In genomic region chr17:17944743-17945142, GRCh38 we compare ENCODE assay signal across 26 cellular contexts. TPM values are rescaled to one million over a fixed set of nuclear protein-coding genes. Genes with fewer than 3 reads are reported as not detected.
A peak's percentile ranks its signal among the peaks of the same experiment; 100 is the strongest.
DNase-seq lines count a peak whose midpoint lies in the region; ATAC-seq and TF ChIP-seq lines count a peak whose summit lies in the region.
"Had no signal": no experiment of that assay in that cellular context is flagged by ENCODE, and none has a peak within 500 bp of the region (broad histone marks: within the 10 kb centered on the region; RNA-seq: fewer than 3 reads in every experiment).

No MANE protein-coding gene starts in this region.

- DNase-seq in GM23338 (ENCODE audit: low spot score) (no peak), NCI-H82 treated with DMSO at 0.1 percent for 48 hours (lab: John Stamatoyannopoulos, UW; ENCODE audit: unreplicated experiment) (peak; percentile 37), neural progenitor cell (ENCODE audit: low spot score) (peak; percentile 37), HPDE6-E6E7 (ENCODE audit: extremely low spot score) (no peak), mucosa of descending colon (no peak), NCI-H2081 (lab: John Stamatoyannopoulos, UW) (no peak)
- DNase-seq: activated CD8-positive, alpha-beta T cell treated with anti-CD3 and anti-CD28 coated beads for 36 hours; activated effector memory CD4-positive, alpha-beta T cell treated with anti-CD3 and anti-CD28 coated beads, Interleukin-2, amount 50 U/mL, for 16 hours; activated naive CD8-positive, alpha-beta T cell treated with anti-CD3 and anti-CD28 coated beads, Interleukin-2, amount 10 ng/mL, durations not matched to agents 7 days and 5 days; DMS153; H7; Kasumi-1; left ventricle myocardium superior; midbrain; NCI-H345; NCI-H774; posterior cingulate gyrus; RPMI8226; stimulated activated CD4-positive, alpha-beta T cell treated with anti-CD3 and anti-CD28 coated beads, Interleukin-4, amount 100 ng/mL, for 4 hours; T-helper 17 cell had no signal

- WGBS in gastroesophageal sphincter (ENCODE audit: low coverage in 1 of 2), 2 donors, result 48 to 58% methylated on average over 9 to 11 of the region's 11 CpGs

- H3K27me3 ChIP-seq in GM23338 (ENCODE audit: insufficient read depth) (no peaks in the 10 kb centered on the region), gastroesophageal sphincter (no peaks in the 10 kb centered on the region), neural progenitor cell (no peaks in the 10 kb centered on the region)
- H3K27me3 ChIP-seq: dorsolateral prefrontal cortex, suprapubic skin had no signal

- H2AFZ ChIP-seq in GM23338 (0 out of 2 replicates have a peak overlapping the region, but pooled peaks have one; percentile 40), neural progenitor cell (replicated peaks) (no peak overlapping the region)

- H3K9me3 Mint-ChIP-seq in GM23338, result no peaks in the 10 kb centered on the region
- H3K9me3 Mint-ChIP-seq in neural progenitor cell, result no peaks in the 10 kb centered on the region
- H3K9me3 Mint-ChIP-seq: activated CD8-positive, alpha-beta T cell treated with anti-CD3 and anti-CD28 coated beads for 36 hours; activated naive CD8-positive, alpha-beta T cell treated with anti-CD3 and anti-CD28 coated beads, Interleukin-2, amount 10 ng/mL, durations not matched to agents 7 days and 5 days; stimulated activated memory B cell treated with anti-CD40 and anti-IgM and Interleukin-4, amounts not matched to agents 10 μg/mL and 1 μg/mL and 100 μg/mL, for 72 hours had no signal

- TF ChIP-seq POLR2A in gastroesophageal sphincter (IDR thresholded peaks at IDR 0.05), result no peak

- peaks cover 2% of the 10 kb centered on the region for H3K27me3 Mint-ChIP-seq in GM23338 (ENCODE audit: insufficient read depth, low read depth, poor library complexity)
- peaks cover 7% of the 10 kb centered on the region for H3K27me3 Mint-ChIP-seq in neural progenitor cell (ENCODE audit: insufficient read depth, low read depth)
- H3K27me3 Mint-ChIP-seq: activated CD8-positive, alpha-beta T cell treated with anti-CD3 and anti-CD28 coated beads for 36 hours; stimulated activated memory B cell treated with anti-CD40 and anti-IgM and Interleukin-4, amounts not matched to agents 10 μg/mL and 1 μg/mL and 100 μg/mL, for 72 hours; T-helper 17 cell had no signal

- H3K4me2 ChIP-seq in GM23338 (no peak overlapping the region), neural progenitor cell (no peak overlapping the region)

- H4K20me1 ChIP-seq in GM23338 (replicated peaks; ENCODE audit: insufficient read depth) (no peaks in the 10 kb centered on the region), neural progenitor cell (ENCODE audit: low read depth) (no peaks in the 10 kb centered on the region)

- H3K4me3 Mint-ChIP-seq in GM23338, result no peak overlapping the region
- no peak overlapping the region for H3K4me3 Mint-ChIP-seq in neural progenitor cell
- H3K4me3 Mint-ChIP-seq: activated CD8-positive, alpha-beta T cell treated with anti-CD3 and anti-CD28 coated beads for 36 hours; activated naive CD8-positive, alpha-beta T cell treated with anti-CD3 and anti-CD28 coated beads, Interleukin-2, amount 10 ng/mL, durations not matched to agents 7 days and 5 days; stimulated activated memory B cell treated with anti-CD40 and anti-IgM and Interleukin-4, amounts not matched to agents 10 μg/mL and 1 μg/mL and 100 μg/mL, for 72 hours; T-helper 17 cell had no signal

- no peak for ATAC-seq in GM23338
- ATAC-seq in gastroesophageal sphincter, result no peak
- ATAC-seq in mucosa of descending colon, result no peak
- no peak for ATAC-seq in GM19463 (IDR thresholded peaks at IDR 0.05; ENCODE audit: unreplicated experiment)
- ATAC-seq: activated CD8-positive, alpha-beta T cell treated with anti-CD3 and anti-CD28 coated beads for 36 hours; stimulated activated memory B cell treated with anti-CD40 and anti-IgM and Interleukin-4, amounts not matched to agents 10 μg/mL and 1 μg/mL and 100 μg/mL, for 72 hours; T-helper 17 cell had no signal

- H3K36me3 ChIP-seq in GM23338 (ENCODE audit: insufficient read depth) (no peaks in the 10 kb centered on the region), gastroesophageal sphincter (no peaks in the 10 kb centered on the region), neural progenitor cell (no peaks in the 10 kb centered on the region), mucosa of descending colon (ENCODE audit: low read depth) (no peaks in the 10 kb centered on the region)
- H3K36me3 ChIP-seq: suprapubic skin had no signal

- no peak for TF ChIP-seq EP300 in gastroesophageal sphincter (IDR thresholded peaks at IDR 0.05)

- intact Hi-C loops in mucosa of descending colon (cut with DNase I, micrococcal nuclease), result no loop called here

- no peak overlapping the region for H3K4me3 ChIP-seq in GM23338
- H3K4me3 ChIP-seq in gastroesophageal sphincter, result no peak overlapping the region
- H3K4me3 ChIP-seq in neural progenitor cell, result no peak overlapping the region
- no peak overlapping the region for H3K4me3 ChIP-seq in mucosa of descending colon
- H3K4me3 ChIP-seq: dorsolateral prefrontal cortex, SK-N-MC, suprapubic skin had no signal

- H3K9me3 ChIP-seq in gastroesophageal sphincter, result no peaks in the 10 kb centered on the region
- H3K9me3 ChIP-seq in neural progenitor cell (ENCODE audit: low read depth), result no peaks in the 10 kb centered on the region
- H3K9me3 ChIP-seq in mucosa of descending colon, result no peaks in the 10 kb centered on the region
- H3K9me3 ChIP-seq: suprapubic skin had no signal

- no peaks in the 10 kb centered on the region for H3K9me2 ChIP-seq in GM23338 (ENCODE audit: insufficient read depth)

- H3K9ac ChIP-seq in neural progenitor cell, result no peak overlapping the region

- H3K27ac Mint-ChIP-seq in GM23338 (no peak overlapping the region), neural progenitor cell (no peak overlapping the region)
- H3K27ac Mint-ChIP-seq: activated CD8-positive, alpha-beta T cell treated with anti-CD3 and anti-CD28 coated beads for 36 hours; activated naive CD8-positive, alpha-beta T cell treated with anti-CD3 and anti-CD28 coated beads, Interleukin-2, amount 10 ng/mL, durations not matched to agents 7 days and 5 days; stimulated activated memory B cell treated with anti-CD40 and anti-IgM and Interleukin-4, amounts not matched to agents 10 μg/mL and 1 μg/mL and 100 μg/mL, for 72 hours had no signal

- H3K36me3 Mint-ChIP-seq in GM23338 (ENCODE audit: low read depth) (no peaks in the 10 kb centered on the region), neural progenitor cell (no peaks in the 10 kb centered on the region)
- H3K36me3 Mint-ChIP-seq: stimulated activated memory B cell treated with anti-CD40 and anti-IgM and Interleukin-4, amounts not matched to agents 10 μg/mL and 1 μg/mL and 100 μg/mL, for 72 hours had no signal

- H3K79me2 ChIP-seq in GM23338 (replicated peaks; ENCODE audit: insufficient read depth) (no peaks in the 10 kb centered on the region), neural progenitor cell (ENCODE audit: low read depth) (no peaks in the 10 kb centered on the region)

- TF ChIP-seq CTCF in GM23338 (conservative IDR thresholded peaks at IDR 0.05; ENCODE audit: low read depth in 2 of 2) (no peak), gastroesophageal sphincter (IDR thresholded peaks at IDR 0.05) (no peak), neural progenitor cell (IDR thresholded peaks at IDR 0.05) (no peak), mucosa of descending colon (IDR thresholded peaks at IDR 0.05) (no peak)

- peaks cover 23% of the 10 kb centered on the region for H3K4me1 Mint-ChIP-seq in GM23338
- H3K4me1 Mint-ChIP-seq in neural progenitor cell, result peaks cover 52% of the 10 kb centered on the region

- H3K27ac ChIP-seq in GM23338 (ENCODE audit: low read depth), result no peak overlapping the region
- H3K27ac ChIP-seq in gastroesophageal sphincter, result peak overlapping the region in 3 of 4 donors; percentile 9 to 56 (median 52)
- no peak overlapping the region for H3K27ac ChIP-seq in neural progenitor cell
- H3K27ac ChIP-seq: SK-N-MC, suprapubic skin had no signal

- peaks cover 36% of the 10 kb centered on the region for H3K4me1 ChIP-seq in GM23338 (ENCODE audit: insufficient read depth)
- peaks cover 0 to 80% (median 23%) of the 10 kb centered on the region in 3 donors for H3K4me1 ChIP-seq in gastroesophageal sphincter
- H3K4me1 ChIP-seq in neural progenitor cell, result peaks cover 15% of the 10 kb centered on the region
- peaks cover 21% of the 10 kb centered on the region for H3K4me1 ChIP-seq in mucosa of descending colon (ENCODE audit: low read depth)

- H3F3A ChIP-seq in GM23338 (replicated peaks; ENCODE audit: low read depth) (no peaks in the 10 kb centered on the region), neural progenitor cell (ENCODE audit: low read depth) (peaks cover 5% of the 10 kb centered on the region)

TF ChIP-seq in GM23338, 12 proteins besides CTCF, POLR2A, EP300 and RAD21 (continues in another document):
- TF ChIP-seq CREB1 (CRISPR knock-in tag; IDR thresholded peaks at IDR 0.05; ENCODE audit: low read depth), result no peak
- no peak for TF ChIP-seq ZNF114 (CRISPR knock-in tag; IDR thresholded peaks at IDR 0.05)
- TF ChIP-seq POLR2AphosphoS5 (IDR thresholded peaks at IDR 0.05; ENCODE audit: low read depth), result no peak

RNA-seq across cellular contexts. Expression of gene TOM1L2, which starts 27.5 kb away (rescaled TPM):
- 3.0 and 3.3 TPM in 2 replicates for total RNA-seq in GM23338 (2014; rRNA removed; shearing (Covaris generic))
- polyA plus RNA-seq in GM23338 (2016; fragmentation: Nextera tagmentation; extraction: Ambion mirVana), result 1.7 and 3.3 TPM in 2 replicates
- total RNA-seq in gastroesophageal sphincter, result 10 to 100 TPM; 49.6 to 88.9 (median 74.8) TPM
- total RNA-seq in neural progenitor cell (ENCODE audit: low replicate concordance), result 4.3 and 6.5 TPM in 2 replicates
- 100 to 1,000 TPM in 1 of 3 donors, 10 to 100 TPM in 2; 67.8 to 101 (median 87.7) TPM for total RNA-seq in mucosa of descending colon

RNA-seq across cellular contexts. Expression of gene DRC3, which starts 27.9 kb away (rescaled TPM):
- not detected in 2 replicates for total RNA-seq in GM23338 (2014; rRNA removed; shearing (Covaris generic))
- 0.42 and 1.1 TPM in 2 replicates for polyA plus RNA-seq in GM23338 (2016; fragmentation: Nextera tagmentation; extraction: Ambion mirVana)
- 1 to 10 TPM; 1.1 to 3.5 (median 1.7) TPM for total RNA-seq in gastroesophageal sphincter
- total RNA-seq in neural progenitor cell (ENCODE audit: low replicate concordance), result 0.07 and 0.81 TPM in 2 replicates
- 1 to 10 TPM; 1.0 to 3.3 (median 1.4) TPM for total RNA-seq in mucosa of descending colon
- total RNA-seq: T-helper 17 cell had no signal

Comparison
In these comparisons a context has a peak if more than half of its experiments do, and no peak if none do; other contexts are left out.
1. DNase-seq: peak in NCI-H82 treated with DMSO at 0.1 percent for 48 hours (single experiment) and neural progenitor cell (single experiment); none in GM23338 (single experiment), HPDE6-E6E7 (single experiment), mucosa of descending colon (0 of 3) and NCI-H2081 (0 of 2).
2. H3K27ac ChIP-seq: peak in gastroesophageal sphincter (3 of 4); none in GM23338 (single experiment) and neural progenitor cell (single experiment).